15 cellular contexts compared by ENCODE assay signal in genomic region chr12:93156091-93156490, GRCh38.
DNase-seq lines count a peak whose midpoint lies in the region; ATAC-seq, FAIRE-seq and TF ChIP-seq lines count a peak whose summit lies in the region.
"Had no signal": no experiment of that assay in that cellular context is flagged by ENCODE, and none has a peak within 500 bp of the region (broad histone marks: within the 10 kb centered on the region; RNA-seq: fewer than 3 reads in every experiment).

No MANE protein-coding gene starts in this region.

- no peak for TF ChIP-seq RAD21 in K562 (CRISPR knock-in tag; conservative IDR thresholded peaks at IDR 0.05 in 1 of 2, IDR thresholded peaks at IDR 0.05 in 1 of 2)

- CTCF ChIA-PET in K562 (lab: Yijun Ruan, JAX; ENCODE audit: low intra/inter-chr PET ratio): no interaction called here

- no peak overlapping the region for H3K4me3 Mint-ChIP-seq in mesothelial cell of epicardium
- H3K4me3 Mint-ChIP-seq: activated T-cell treated with anti-CD3 and anti-CD28 coated beads, Interleukin-2, amount 50 U/mL, for 24 hours; IgD-negative memory B cell had no signal

- BruUV-seq in K562 (replicated peaks; lab: Mats Ljungman, UMichigan): no TSS peak

- POLR2A ChIA-PET in K562 (lab: Yijun Ruan, JAX): interaction anchor here (0.7 kb wide), 1 partner anchor 247 kb away, joined by 3 read pairs; no protein-coding TSS in a partner anchor

- ATAC-seq in K562 (no peak), left lung (no peak)
- ATAC-seq: GM12878, upper lobe of right lung had no signal

- FAIRE-seq in K562 (lab: Jason Lieb, UNC): no peak
- FAIRE-seq: GM12878 had no signal

- WGBS in K562 (ENCODE audit: insufficient coverage, low coverage, missing lambda C conversion rate): 41% methylated on average over 5 of the region's 5 CpGs

- H3K9me3 ChIP-seq in K562 (replicated peaks; ENCODE audit: control insufficient read depth, insufficient read depth, low read depth, low read length) (peaks cover 3% of the 10 kb centered on the region; the same call in 1 of the 2 replicates), left lung (peaks cover 0 to 9% of the 10 kb centered on the region in 2 donors)
- H3K9me3 ChIP-seq: upper lobe of right lung had no signal

- no peaks in the 10 kb centered on the region for H3K27me3 Mint-ChIP-seq in mesothelial cell of epicardium (ENCODE audit: low read depth)
- H3K27me3 Mint-ChIP-seq: IgD-negative memory B cell had no signal

- intact Hi-C loops in K562 (cut with micrococcal nuclease) (no loop called here), left lung (cut with DNase I) (no loop called here)

- no peak overlapping the region for H3K4me3 ChIP-seq in K562
- no peak overlapping the region for H3K4me3 ChIP-seq in left lung
- H3K4me3 ChIP-seq: GM12878, upper lobe of right lung had no signal

- H3K9ac ChIP-seq in K562 (ENCODE audit: insufficient read depth in 1 of 2, low read depth in 2 of 2, low read length in 2 of 2): no peak overlapping the region
- H3K9ac ChIP-seq: parathyroid adenoma had no signal

- TF ChIP-seq EP300 in K562 (IDR thresholded peaks at IDR 0.05; ENCODE audit: low read length): no peak

- H4K20me1 ChIP-seq in K562 (replicated peaks; ENCODE audit: control insufficient read depth, insufficient read depth, low read length): no peaks in the 10 kb centered on the region

- H3K27me3 ChIP-seq in K562 (ENCODE audit: control insufficient read depth in 2 of 2, insufficient read depth in 2 of 2, low read length in 2 of 2): no peaks in the 10 kb centered on the region
- H3K27me3 ChIP-seq in left lung: no peaks in the 10 kb centered on the region
- H3K27me3 ChIP-seq: upper lobe of right lung had no signal

- H3K4me1 Mint-ChIP-seq in mesothelial cell of epicardium: peaks cover 6% of the 10 kb centered on the region

- in situ Hi-C loops in K562 (cut with MboI): no loop called here

- TF ChIP-seq CTCF in C4-2B (conservative IDR thresholded peaks at IDR 0.05): no peak
- TF ChIP-seq CTCF in K562 (IDR thresholded peaks at IDR 0.05 in 2 of 3, conservative IDR thresholded peaks at IDR 0.05 in 1 of 3; ENCODE audit: insufficient read depth in 2 of 3, low read depth in 1 of 3, low read length in 3 of 3): no peak
- TF ChIP-seq CTCF in mesothelial cell of epicardium (IDR thresholded peaks at IDR 0.05; ENCODE audit: unreplicated experiment): no peak
- TF ChIP-seq CTCF in left lung (IDR thresholded peaks at IDR 0.05): no peak

- H3K9me3 Mint-ChIP-seq in mesothelial cell of epicardium: peaks cover 27% of the 10 kb centered on the region

- H3K9me1 ChIP-seq in K562 (ENCODE audit: control insufficient read depth, insufficient read depth, low read length): no peaks in the 10 kb centered on the region

- no peak overlapping the region for H3K4me2 ChIP-seq in K562 (ENCODE audit: insufficient read depth, low read length)

- H3K27ac Mint-ChIP-seq in mesothelial cell of epicardium: peak overlapping the region; percentile 64
- H3K27ac Mint-ChIP-seq: activated T-cell treated with anti-CD3 and anti-CD28 coated beads, Interleukin-2, amount 50 U/mL, for 24 hours; IgD-negative memory B cell had no signal

- H3K27ac ChIP-seq in C4-2B (peak overlapping the region; percentile 65), K562 (ENCODE audit: extremely low read depth, low read depth, low read length) (no peak overlapping the region), left lung (no peak overlapping the region)
- H3K27ac ChIP-seq: parathyroid adenoma, upper lobe of right lung had no signal

- H3K36me3 Mint-ChIP-seq in mesothelial cell of epicardium: peaks cover 3% of the 10 kb centered on the region

- H3K36me3 ChIP-seq in K562 (ENCODE audit: control insufficient read depth, insufficient read depth, low read length) (no peaks in the 10 kb centered on the region), left lung (no peaks in the 10 kb centered on the region)
- H3K36me3 ChIP-seq: upper lobe of right lung had no signal

- H3K79me2 ChIP-seq in K562 (ENCODE audit: control insufficient read depth, insufficient read depth, low read length): no peaks in the 10 kb centered on the region
- H3K79me2 ChIP-seq: parathyroid adenoma had no signal

- peak; percentile 33 to 70 for DNase-seq in NCI-H1930 (lab: John Stamatoyannopoulos, UW)
- DNase-seq in K562 (ENCODE audit: extremely low read depth in 1 of 4, low spot score in 3 of 4): no peak
- no peak for DNase-seq in mesothelial cell of epicardium (ENCODE audit: low spot score in 2 of 2, unreplicated experiment in 2 of 2)
- no peak for DNase-seq in stimulated activated naive CD4-positive, alpha-beta T cell (lab: John Stamatoyannopoulos, UW)
- no peak for DNase-seq in OCI-M1 (lab: John Stamatoyannopoulos, UW)
- no peak for DNase-seq in left lung
- DNase-seq in erythroblast (lab: John Stamatoyannopoulos, UW): no peak
- DNase-seq: activated CD4-positive, alpha-beta T cell treated with anti-CD3 and anti-CD28 coated beads for 1 hour; activated T-cell treated with anti-CD3 and anti-CD28 coated beads, Interleukin-2, amount 50 U/mL, for 24 hours; NCI-H2171 treated with DMSO at 0.1 percent for 48 hours; upper lobe of right lung had no signal

- TF ChIP-seq POLR2A in K562 (conservative IDR thresholded peaks at IDR 0.05) (no peak), erythroblast (IDR thresholded peaks at IDR 0.05; ENCODE audit: low read length) (no peak)

- H3K4me1 ChIP-seq in K562 (replicated peaks in 1 of 2; ENCODE audit: control insufficient read depth in 2 of 2, insufficient read depth in 2 of 2, low read length in 2 of 2) (no peaks in the 10 kb centered on the region; a peak in 1 of 5 replicates), left lung (no peaks in the 10 kb centered on the region)
- H3K4me1 ChIP-seq: parathyroid adenoma, upper lobe of right lung had no signal

- 0 out of 2 replicates have a peak overlapping the region, but pooled peaks have one; percentile 22 for H2AFZ ChIP-seq in K562 (ENCODE audit: low read depth, low read length)
- H2AFZ ChIP-seq: parathyroid adenoma had no signal

TF ChIP-seq in K562, 482 proteins besides CTCF, POLR2A, EP300 and RAD21:
- TF ChIP-seq ZNF76 (CRISPR knock-in tag; IDR thresholded peaks at IDR 0.05; ENCODE audit: borderline replicate concordance) (no peak), HMGN3 (IDR thresholded peaks at IDR 0.05; ENCODE audit: borderline replicate concordance, extremely low read depth, insufficient read length, low read depth, low read length) (no peak)
TF ChIP-seq in K562: peak in this region for 0.

Comparison
In these comparisons a context has a peak if more than half of its experiments do, and no peak if none do; other contexts are left out.
1. DNase-seq: peak in NCI-H1930 (2 of 2); none in K562 (0 of 4), mesothelial cell of epicardium (0 of 2), stimulated activated naive CD4-positive, alpha-beta T cell (0 of 6), OCI-M1 (single experiment), left lung (0 of 2) and erythroblast (0 of 2).